8 cellular contexts compared by ENCODE assay signal in the genomic region with DNA sequence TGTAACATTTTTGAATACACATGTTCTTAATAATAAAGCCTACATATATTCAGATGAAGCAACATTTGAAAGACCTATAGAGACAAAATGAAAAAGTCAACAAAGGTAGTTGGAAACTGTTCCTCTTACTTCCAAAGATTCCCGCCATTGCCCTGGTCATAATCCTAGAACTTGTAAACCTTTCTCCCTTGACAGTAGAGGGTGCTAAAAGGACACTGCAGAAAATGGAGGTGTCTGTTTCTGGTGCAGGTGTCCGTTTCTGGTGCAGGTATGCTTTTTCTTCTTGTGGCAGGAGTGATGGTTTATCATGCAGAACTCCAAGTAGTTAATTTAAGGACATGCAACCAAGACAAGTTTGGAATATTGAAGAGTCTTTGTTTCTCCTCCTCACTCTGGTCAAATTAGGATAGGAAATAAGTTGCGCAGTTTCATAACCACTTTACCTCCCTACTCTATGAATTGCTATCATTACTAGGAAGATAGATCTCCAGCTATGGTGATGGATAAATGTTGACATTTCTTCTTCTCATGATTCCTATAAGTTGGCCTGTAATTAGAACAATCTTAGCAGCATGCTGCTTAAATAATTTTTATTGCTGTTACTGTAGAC. TPM values are rescaled to one million over a fixed set of nuclear protein-coding genes. Genes with fewer than 3 reads are reported as not detected.
A peak's percentile ranks its signal among the peaks of the same experiment; 100 is the strongest.
DNase-seq lines count a peak whose midpoint lies in the region; ATAC-seq and TF ChIP-seq lines count a peak whose summit lies in the region.

No MANE protein-coding gene starts in this region.

- H2BK5ac ChIP-seq in trophoblast cell (ENCODE audit: low read depth, low read length, poor library complexity), result no peak overlapping the region

- TF ChIP-seq CTCF in GM06990 (IDR thresholded peaks at IDR 0.05; ENCODE audit: insufficient read depth, low read length, poor library complexity, severe bottlenecking), result peak; percentile 70
- 0 out of 2 replicates have a peak, but pooled peaks have one; percentile 18 for TF ChIP-seq CTCF in HEK293 (tag by site-specific recombination; IDR thresholded peaks at IDR 0.05)
- TF ChIP-seq CTCF in choroid plexus epithelial cell (conservative IDR thresholded peaks at IDR 0.05; ENCODE audit: low read depth, low read length), result peak; percentile 71

- H2BK12ac ChIP-seq in trophoblast cell (ENCODE audit: low read length), result no peak overlapping the region

- H3K9me3 Mint-ChIP-seq in stimulated activated effector memory CD8-positive, alpha-beta T cell treated with anti-CD3 and anti-CD28 coated beads, Interleukin-12 subunit alpha, Interleukin-12 subunit beta, amount 100 ng/mL, for 72 hours, result no peaks in the 10 kb centered on the region

- no peaks in the 10 kb centered on the region for H3K79me1 ChIP-seq in trophoblast cell (ENCODE audit: low read length)

- no peak overlapping the region for H3K27ac ChIP-seq in HEK293 (ENCODE audit: extremely low read depth, low read depth, low read length)
- H3K27ac ChIP-seq in trophoblast cell (ENCODE audit: low read depth, low read length), result no peak overlapping the region

- no peak overlapping the region for H4K12ac ChIP-seq in trophoblast cell (ENCODE audit: low read depth, low read length)

- no peak overlapping the region for H3K14ac ChIP-seq in trophoblast cell (ENCODE audit: low read length)

- no peak overlapping the region for H3K9ac ChIP-seq in trophoblast cell (ENCODE audit: low read length)

- no peak overlapping the region for H3K27ac Mint-ChIP-seq in stimulated activated effector memory CD8-positive, alpha-beta T cell treated with anti-CD3 and anti-CD28 coated beads, Interleukin-12 subunit alpha, Interleukin-12 subunit beta, amount 100 ng/mL, for 72 hours

- no peaks in the 10 kb centered on the region for H3K36me3 Mint-ChIP-seq in stimulated activated effector memory CD8-positive, alpha-beta T cell treated with anti-CD3 and anti-CD28 coated beads, Interleukin-12 subunit alpha, Interleukin-12 subunit beta, amount 100 ng/mL, for 72 hours

- H2AK5ac ChIP-seq in trophoblast cell (ENCODE audit: low read length), result no peak overlapping the region

- no peaks in the 10 kb centered on the region for H3K4me1 Mint-ChIP-seq in stimulated activated effector memory CD8-positive, alpha-beta T cell treated with anti-CD3 and anti-CD28 coated beads, Interleukin-12 subunit alpha, Interleukin-12 subunit beta, amount 100 ng/mL, for 72 hours

- WGBS in trophoblast cell (ENCODE audit: extremely low coverage, insufficient coverage, insufficient read length), result no CpG with 5 or more reads among the region's 3 CpGs

- H3K18ac ChIP-seq in trophoblast cell (ENCODE audit: low read length), result no peak overlapping the region

- no peak overlapping the region for H3K4me2 ChIP-seq in trophoblast cell (ENCODE audit: low read length)

- H3K4me3 ChIP-seq in GM06990 (replicated peaks; ENCODE audit: low read depth, low read length), result no peak overlapping the region
- H3K4me3 ChIP-seq in HEK293 (ENCODE audit: low read depth, low read length), result no peak overlapping the region
- no peak overlapping the region for H3K4me3 ChIP-seq in choroid plexus epithelial cell (ENCODE audit: low read depth, low read length)
- no peak overlapping the region for H3K4me3 ChIP-seq in trophoblast cell (ENCODE audit: low read depth, low read length)

- no peak overlapping the region for H3K4ac ChIP-seq in trophoblast cell (ENCODE audit: low read depth, low read length)

- no peaks in the 10 kb centered on the region for H3K79me2 ChIP-seq in trophoblast cell (ENCODE audit: control insufficient read depth, insufficient read depth, low read length, poor library complexity)

- no peak overlapping the region for H4K91ac ChIP-seq in trophoblast cell (ENCODE audit: low read depth, low read length)

- no peak for DNase-seq in GM06990 (ENCODE audit: extremely low read depth, insufficient read length)
- DNase-seq in NCI-H2107 (lab: John Stamatoyannopoulos, UW), result peak; percentile 14
- DNase-seq in choroid plexus epithelial cell (ENCODE audit: low read depth), result peak; percentile 41
- DNase-seq in trophoblast cell, result peak; percentile 1 to 63
- DNase-seq in stimulated activated effector memory CD8-positive, alpha-beta T cell treated with anti-CD3 and anti-CD28 coated beads, Interleukin-12 subunit alpha, Interleukin-12 subunit beta, amount 100 ng/mL, for 72 hours (ENCODE audit: low spot score in 2 of 2), result no peak
- DNase-seq in dedifferentiated amniotic fluid mesenchymal stem cell (ENCODE audit: extremely low spot score), result no peak
- no peak for DNase-seq in medulla oblongata (ENCODE audit: extremely low spot score)

- H2AFZ ChIP-seq in trophoblast cell (ENCODE audit: insufficient read depth, low read length, poor library complexity), result no peak overlapping the region

- H3K36me3 ChIP-seq in GM06990 (ENCODE audit: control insufficient read depth, insufficient read depth, low read length), result no peaks in the 10 kb centered on the region
- no peaks in the 10 kb centered on the region for H3K36me3 ChIP-seq in HEK293 (ENCODE audit: control insufficient read depth in 2 of 2, insufficient read depth in 1 of 2, low read length in 2 of 2)
- H3K36me3 ChIP-seq in trophoblast cell (ENCODE audit: control insufficient read depth in 1 of 2, insufficient read depth in 2 of 2, low read length in 2 of 2), result no peaks in the 10 kb centered on the region

- no peak overlapping the region for H2BK120ac ChIP-seq in trophoblast cell (ENCODE audit: insufficient read depth, low read length, poor library complexity)

- H4K8ac ChIP-seq in trophoblast cell (ENCODE audit: low read depth, low read length), result no peak overlapping the region

- POLR2A ChIA-PET in HEK293 (lab: Yijun Ruan, JAX), result no interaction called here

- no peaks in the 10 kb centered on the region for H3K27me3 ChIP-seq in GM06990 (replicated peaks; ENCODE audit: control insufficient read depth, insufficient read depth, low read length)
- no peaks in the 10 kb centered on the region for H3K27me3 ChIP-seq in trophoblast cell (ENCODE audit: insufficient read depth, low read length)

- no peak overlapping the region for H3K4me3 Mint-ChIP-seq in stimulated activated effector memory CD8-positive, alpha-beta T cell treated with anti-CD3 and anti-CD28 coated beads, Interleukin-12 subunit alpha, Interleukin-12 subunit beta, amount 100 ng/mL, for 72 hours

- ATAC-seq in stimulated activated effector memory CD8-positive, alpha-beta T cell treated with anti-CD3 and anti-CD28 coated beads, Interleukin-12 subunit alpha, Interleukin-12 subunit beta, amount 100 ng/mL, for 72 hours, result no peak

- CTCF ChIA-PET in HEK293 (lab: Yijun Ruan, JAX), result interaction anchor here (0.6 to 1.1 kb wide), 8 partner anchors 44 to 1630 kb away, joined by 3 to 5 read pairs (median 3); no protein-coding TSS in a partner anchor

- H3K4me1 ChIP-seq in HEK293 (ENCODE audit: control insufficient read depth, insufficient read depth, low read length) (no peaks in the 10 kb centered on the region), trophoblast cell (ENCODE audit: control insufficient read depth in 1 of 2, insufficient read depth in 2 of 2, low read length in 2 of 2) (no peaks in the 10 kb centered on the region)

- no peak overlapping the region for H3K23ac ChIP-seq in trophoblast cell (ENCODE audit: low read length)

- no peaks in the 10 kb centered on the region for H3K9me3 ChIP-seq in HEK293 (ENCODE audit: control insufficient read depth, insufficient read depth, low read depth, low read length)
- no peaks in the 10 kb centered on the region for H3K9me3 ChIP-seq in trophoblast cell (ENCODE audit: insufficient read depth, low read depth, low read length)

TF ChIP-seq in HEK293, 187 proteins besides CTCF, POLR2A, EP300 and RAD21:
- TF ChIP-seq ZNF24 (tag by site-specific recombination; IDR thresholded peaks at IDR 0.05) (no peak), YY1 (tag by site-specific recombination; IDR thresholded peaks at IDR 0.05) (no peak), ZNF654 (tag by site-specific recombination; IDR thresholded peaks at IDR 0.05; ENCODE audit: low read depth) (peak; percentile 70)

RNA-seq across cellular contexts. Expression of gene FAM174A, which starts 56.0 kb away (rescaled TPM):
- polyA plus RNA-seq in trophoblast cell (2013), result 6.7 and 6.9 TPM in 2 replicates

Comparison
In these comparisons a context has a peak if more than half of its experiments do, and no peak if none do; other contexts are left out.
1. DNase-seq: peak in NCI-H2107 (single experiment), choroid plexus epithelial cell (single experiment) and trophoblast cell (2 of 2); none in GM06990 (single experiment), stimulated activated effector memory CD8-positive, alpha-beta T cell treated with anti-CD3 and anti-CD28 coated beads, Interleukin-12 subunit alpha, Interleukin-12 subunit beta, amount 100 ng/mL, for 72 hours (0 of 2), dedifferentiated amniotic fluid mesenchymal stem cell (single experiment) and medulla oblongata (single experiment).
2. CTCF ChIP-seq: peak in every context shown above with its lines; median percentile 71 in choroid plexus epithelial cell; 70 in GM06990; 18 in HEK293.